Comparison of ENCODE assay signal across 11 cellular contexts in the genomic region with DNA sequence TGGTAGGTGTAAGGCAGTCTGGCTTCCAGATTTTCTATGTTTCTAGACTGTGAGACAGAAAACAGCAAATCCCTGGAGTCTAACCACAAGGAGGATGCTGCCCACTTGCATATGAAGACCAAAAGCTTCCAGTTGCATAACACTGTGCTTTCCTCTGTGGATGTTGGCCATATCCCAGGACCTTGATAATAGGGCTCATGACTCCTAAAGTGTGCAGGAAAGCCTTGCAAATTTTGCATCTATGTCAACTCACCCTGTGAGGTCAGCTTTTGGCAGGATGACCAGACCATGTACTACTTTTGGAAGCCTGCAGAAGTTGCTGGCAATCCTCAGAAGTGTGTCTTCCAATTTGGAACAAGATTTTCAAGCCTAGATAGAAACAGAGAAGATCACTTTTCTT.
DNase-seq lines count a peak whose midpoint lies in the region; ATAC-seq and TF ChIP-seq lines count a peak whose summit lies in the region.
"Had no signal": no experiment of that assay in that cellular context is flagged by ENCODE, and none has a peak within 500 bp of the region (broad histone marks: within the 10 kb centered on the region; RNA-seq: fewer than 3 reads in every experiment).

No MANE protein-coding gene starts in this region.

- H3K36me3 ChIP-seq in mucosa of descending colon (ENCODE audit: low read depth) = no peaks in the 10 kb centered on the region
- H3K36me3 ChIP-seq: SJCRH30, suprapubic skin had no signal

- H3K27me3 Mint-ChIP-seq in activated CD4-positive, alpha-beta memory T cell treated with anti-CD3 and anti-CD28 coated beads for 36 hours = no peaks in the 10 kb centered on the region

- H3K9me3 ChIP-seq in mucosa of descending colon = no peaks in the 10 kb centered on the region
- H3K9me3 ChIP-seq: SJCRH30, suprapubic skin had no signal

- H3K36me3 Mint-ChIP-seq in activated CD4-positive, alpha-beta memory T cell treated with anti-CD3 and anti-CD28 coated beads for 36 hours = no peaks in the 10 kb centered on the region
- H3K36me3 Mint-ChIP-seq in activated naive CD4-positive, alpha-beta T cell treated with anti-CD3 and anti-CD28 coated beads, Interleukin-2, amount 50 U/mL, for 72 hours = peaks cover 0 to 6% of the 10 kb centered on the region in 2 donors

- H3K4me3 Mint-ChIP-seq in activated CD4-positive, alpha-beta memory T cell treated with anti-CD3 and anti-CD28 coated beads for 36 hours = no peak overlapping the region

- no peak overlapping the region for H3K27ac Mint-ChIP-seq in activated CD4-positive, alpha-beta memory T cell treated with anti-CD3 and anti-CD28 coated beads for 36 hours
- H3K27ac Mint-ChIP-seq in activated naive CD4-positive, alpha-beta T cell treated with anti-CD3 and anti-CD28 coated beads, Interleukin-2, amount 50 U/mL, for 72 hours = no peak overlapping the region

- TF ChIP-seq CTCF in mucosa of descending colon (IDR thresholded peaks at IDR 0.05) = no peak

- POLR2A ChIA-PET in activated CD4-positive, alpha-beta memory T cell treated with anti-CD3 and anti-CD28 coated beads for 36 hours (lab: Charles Lee) = no interaction called here

- CTCF ChIA-PET in activated CD4-positive, alpha-beta memory T cell treated with anti-CD3 and anti-CD28 coated beads for 36 hours (lab: Charles Lee) = no interaction called here

- H3K4me1 Mint-ChIP-seq in activated CD4-positive, alpha-beta memory T cell treated with anti-CD3 and anti-CD28 coated beads for 36 hours (ENCODE audit: low read depth) = no peaks in the 10 kb centered on the region

- ATAC-seq in Right ventricle myocardium inferior (peak; percentile 96), esophagus mucosa (peak; percentile 15), mucosa of descending colon (peak; percentile 56)
- ATAC-seq in activated naive CD4-positive, alpha-beta T cell treated with anti-CD3 and anti-CD28 coated beads, Interleukin-2, amount 50 U/mL, for 72 hours = no peak

- peaks cover 8% of the 10 kb centered on the region for H3K9me3 Mint-ChIP-seq in activated CD4-positive, alpha-beta memory T cell treated with anti-CD3 and anti-CD28 coated beads for 36 hours
- peaks cover 0 to 8% of the 10 kb centered on the region in 2 donors for H3K9me3 Mint-ChIP-seq in activated naive CD4-positive, alpha-beta T cell treated with anti-CD3 and anti-CD28 coated beads, Interleukin-2, amount 50 U/mL, for 72 hours

- no peak overlapping the region for H3K4me3 ChIP-seq in mucosa of descending colon
- H3K4me3 ChIP-seq: SJCRH30, suprapubic skin had no signal

- H3K4me1 ChIP-seq in mucosa of descending colon (ENCODE audit: low read depth) = no peaks in the 10 kb centered on the region
- H3K4me1 ChIP-seq: SJCRH30 had no signal

- DNase-seq in Right ventricle myocardium inferior (ENCODE audit: missing footprints) = no peak
- no peak for DNase-seq in cardiac septum (ENCODE audit: low spot score)
- DNase-seq in mucosa of descending colon = peak in 1 of 3 donors; percentile 51
- DNase-seq in activated CD4-positive, alpha-beta memory T cell treated with anti-CD3 and anti-CD28 coated beads for 36 hours = no peak
- DNase-seq in erythroblast (lab: John Stamatoyannopoulos, UW) = no peak
- no peak for DNase-seq in activated naive CD4-positive, alpha-beta T cell treated with anti-CD3 and anti-CD28 coated beads, Interleukin-2, amount 50 U/mL, for 72 hours (ENCODE audit: low spot score in 2 of 2)
- no peak for DNase-seq in Kasumi-1 (lab: John Stamatoyannopoulos, UW)
- DNase-seq: NCI-H1417 treated with DMSO at 0.1 percent for 48 hours, SJCRH30 had no signal

- no peak for TF ChIP-seq POLR2A in erythroblast (IDR thresholded peaks at IDR 0.05; ENCODE audit: low read length)

- intact Hi-C loops in Right ventricle myocardium inferior (cut with DNase I) (no loop called here), cardiac septum (cut with DNase I) (no loop called here), mucosa of descending colon (cut with DNase I, micrococcal nuclease) (no loop called here)
- intact Hi-C loops in activated CD4-positive, alpha-beta memory T cell treated with anti-CD3 and anti-CD28 coated beads for 36 hours (cut with micrococcal nuclease) = no loop called here

Comparison
In these comparisons a context has a peak if more than half of its experiments do, and no peak if none do; other contexts are left out.
1. ATAC-seq: peak in Right ventricle myocardium inferior (single experiment), esophagus mucosa (single experiment) and mucosa of descending colon (single experiment); none in activated naive CD4-positive, alpha-beta T cell treated with anti-CD3 and anti-CD28 coated beads, Interleukin-2, amount 50 U/mL, for 72 hours (0 of 2).